Comparison of ENCODE assay signal across 9 cellular contexts in the genomic region with DNA sequence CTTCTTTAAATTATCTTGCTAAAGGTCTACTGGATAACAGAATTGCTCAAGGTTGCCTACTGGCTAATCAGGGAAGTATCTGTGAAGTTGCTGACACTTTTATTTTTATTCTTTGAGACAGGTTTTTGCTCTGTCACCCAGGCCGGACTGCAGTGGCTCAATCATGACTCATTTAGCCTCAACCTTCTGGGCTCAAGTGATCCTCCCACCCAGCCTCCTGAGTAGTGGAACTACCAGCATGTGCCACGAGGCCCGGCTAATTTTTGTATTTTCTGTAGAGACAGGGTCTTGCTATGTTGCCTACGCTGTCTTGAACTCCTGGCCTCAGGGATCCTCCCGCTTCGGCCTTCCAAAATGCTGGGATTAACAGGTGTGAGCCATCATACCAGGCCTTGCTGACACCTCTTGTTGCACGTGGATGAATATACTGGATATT. TPM values are rescaled to one million over a fixed set of nuclear protein-coding genes. Genes with fewer than 3 reads are reported as not detected.
DNase-seq lines count a peak whose midpoint lies in the region; ATAC-seq and TF ChIP-seq lines count a peak whose summit lies in the region.
"Had no signal": no experiment of that assay in that cellular context is flagged by ENCODE, and none has a peak within 500 bp of the region (broad histone marks: within the 10 kb centered on the region; RNA-seq: fewer than 3 reads in every experiment).

No MANE protein-coding gene starts in this region.

- no peak overlapping the region for H3K4me2 ChIP-seq in trophoblast cell (ENCODE audit: low read length)

- no peak overlapping the region for H3K18ac ChIP-seq in trophoblast cell (ENCODE audit: low read length)

- no peak overlapping the region for H3K4ac ChIP-seq in trophoblast cell (ENCODE audit: low read depth, low read length)

- H3K9me3 ChIP-seq in trophoblast cell (ENCODE audit: insufficient read depth, low read depth, low read length), result no peaks in the 10 kb centered on the region

- H3K79me2 ChIP-seq in trophoblast cell (ENCODE audit: control insufficient read depth, insufficient read depth, low read length, poor library complexity), result peaks cover 2% of the 10 kb centered on the region

- H3K4me1 ChIP-seq in trophoblast cell (ENCODE audit: control insufficient read depth in 1 of 2, insufficient read depth in 2 of 2, low read length in 2 of 2), result peaks cover 2 to 3% of the 10 kb centered on the region in 2 experiments

- H4K91ac ChIP-seq in trophoblast cell (ENCODE audit: low read depth, low read length), result no peak overlapping the region

- H3K23ac ChIP-seq in trophoblast cell (ENCODE audit: low read length), result no peak overlapping the region

- DNase-seq in ELR (ENCODE audit: low read depth), result peak; percentile 77
- DNase-seq in NOMO-1 (lab: John Stamatoyannopoulos, UW; ENCODE audit: unreplicated experiment in 2 of 2), result peak; percentile 87 to 98
- DNase-seq in choroid plexus epithelial cell (ENCODE audit: low read depth), result peak; percentile 48
- peak; percentile 96 to 98 for DNase-seq in trophoblast cell
- no peak for DNase-seq in NCI-H526 (lab: John Stamatoyannopoulos, UW)
- no peak for DNase-seq in 8988T
- DNase-seq: activated naive CD8-positive, alpha-beta T cell treated with anti-CD3 and anti-CD28 coated beads, Interleukin-2, amount 10 ng/mL, durations not matched to agents 7 days and 5 days had no signal

- H3K36me3 ChIP-seq in trophoblast cell (ENCODE audit: control insufficient read depth in 1 of 2, insufficient read depth in 2 of 2, low read length in 2 of 2), result no peaks in the 10 kb centered on the region

- H4K8ac ChIP-seq in trophoblast cell (ENCODE audit: low read depth, low read length), result no peak overlapping the region

- WGBS in trophoblast cell (ENCODE audit: extremely low coverage, insufficient coverage, insufficient read length), result no CpG with 5 or more reads among the region's 7 CpGs

- no peaks in the 10 kb centered on the region for H3K27me3 ChIP-seq in trophoblast cell (ENCODE audit: insufficient read depth, low read length)

- H4K12ac ChIP-seq in trophoblast cell (ENCODE audit: low read depth, low read length), result no peak overlapping the region

- ATAC-seq in HG02981 (IDR thresholded peaks at IDR 0.05; ENCODE audit: unreplicated experiment) (no peak), GM18520 (IDR thresholded peaks at IDR 0.05; ENCODE audit: unreplicated experiment) (no peak)

- no peak overlapping the region for H3K9ac ChIP-seq in trophoblast cell (ENCODE audit: low read length)

- no peak overlapping the region for H3K14ac ChIP-seq in trophoblast cell (ENCODE audit: low read length)

- no peak overlapping the region for H3K27ac ChIP-seq in trophoblast cell (ENCODE audit: low read depth, low read length)

- H2AK5ac ChIP-seq in trophoblast cell (ENCODE audit: low read length), result no peak overlapping the region

- no peak overlapping the region for H2BK5ac ChIP-seq in trophoblast cell (ENCODE audit: low read depth, low read length, poor library complexity)

- H2BK120ac ChIP-seq in trophoblast cell (ENCODE audit: insufficient read depth, low read length, poor library complexity), result no peak overlapping the region

- TF ChIP-seq CTCF in choroid plexus epithelial cell (conservative IDR thresholded peaks at IDR 0.05; ENCODE audit: low read depth, low read length), result no peak

- peaks cover 3% of the 10 kb centered on the region for H3K79me1 ChIP-seq in trophoblast cell (ENCODE audit: low read length)

- H2AFZ ChIP-seq in trophoblast cell (ENCODE audit: insufficient read depth, low read length, poor library complexity), result no peak overlapping the region

- H3K4me3 ChIP-seq in choroid plexus epithelial cell (ENCODE audit: low read depth, low read length) (no peak overlapping the region), trophoblast cell (ENCODE audit: low read depth, low read length) (no peak overlapping the region)

- H2BK12ac ChIP-seq in trophoblast cell (ENCODE audit: low read length), result no peak overlapping the region

RNA-seq across cellular contexts. Expression of a gene that starts 43.1 kb away (rescaled TPM):
- 49.4 and 49.6 TPM in 2 replicates for polyA plus RNA-seq in trophoblast cell (2013)

Comparison
In these comparisons a context has a peak if more than half of its experiments do, and no peak if none do; other contexts are left out.
1. DNase-seq: peak in ELR (single experiment), NOMO-1 (2 of 2), choroid plexus epithelial cell (single experiment) and trophoblast cell (2 of 2); none in NCI-H526 (0 of 2) and 8988T (single experiment).